In the genomic region with DNA sequence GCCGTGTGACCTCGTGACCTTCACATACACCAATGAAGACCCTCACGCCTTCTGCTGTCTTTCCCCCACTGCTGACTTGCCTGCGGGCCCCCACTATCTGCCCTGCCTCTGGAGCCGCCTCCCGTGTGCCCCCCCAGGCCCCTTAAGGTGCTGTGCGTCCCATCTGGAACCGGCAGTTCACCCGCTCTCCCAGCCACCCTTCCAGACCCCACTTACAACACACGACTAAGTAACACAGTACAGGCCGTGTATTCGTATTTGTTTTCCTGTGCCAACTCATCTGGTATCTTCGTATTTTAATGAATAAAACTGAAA, we compare ENCODE assay signal across 11 cellular contexts. TPM values are rescaled to one million over a fixed set of nuclear protein-coding genes. Genes with fewer than 3 reads are reported as not detected.
A peak's percentile ranks its signal among the peaks of the same experiment; 100 is the strongest.
DNase-seq lines count a peak whose midpoint lies in the region; ATAC-seq, FAIRE-seq and TF ChIP-seq lines count a peak whose summit lies in the region.
"Had no signal": no experiment of that assay in that cellular context is flagged by ENCODE, and none has a peak within 500 bp of the region (broad histone marks: within the 10 kb centered on the region; RNA-seq: fewer than 3 reads in every experiment).

No MANE protein-coding gene starts in this region.

- H3K9me3 Mint-ChIP-seq in activated CD4-positive, alpha-beta memory T cell treated with anti-CD3 and anti-CD28 coated beads, Interleukin-2, amount 10 ng/mL, durations not matched to agents 7 days and 5 days = peaks cover 5% of the 10 kb centered on the region
- H3K9me3 Mint-ChIP-seq in naive thymus-derived CD8-positive, alpha-beta T cell = peaks cover 0 to 5% (median 0%) of the 10 kb centered on the region in 9 donors
- H3K9me3 Mint-ChIP-seq: brain had no signal

- no peak overlapping the region for H4K8ac ChIP-seq in mesenchymal stem cell (ENCODE audit: low read length)

- no peak overlapping the region for H2BK5ac ChIP-seq in mesenchymal stem cell (ENCODE audit: low read depth, low read length, poor library complexity, severe bottlenecking)

- no peak for ATAC-seq in naive thymus-derived CD8-positive, alpha-beta T cell

- H2BK120ac ChIP-seq in mesenchymal stem cell (ENCODE audit: low read depth, low read length) = no peak overlapping the region

- H3K23ac ChIP-seq in mesenchymal stem cell (ENCODE audit: low read length in 2 of 2) = no peak overlapping the region

- POLR2A ChIA-PET in activated CD4-positive, alpha-beta memory T cell treated with anti-CD3 and anti-CD28 coated beads, Interleukin-2, amount 10 ng/mL, durations not matched to agents 7 days and 5 days (lab: Charles Lee) = interaction anchor here (0.8 to 2.2 kb wide), 8 partner anchors 13 to 484 kb away, joined by 3 to 10 read pairs (median 4); a partner anchor contains a TSS
- POLR2A ChIA-PET in naive thymus-derived CD8-positive, alpha-beta T cell (lab: Charles Lee) = interaction anchor here (0.7 to 6.5 kb wide), 6 partner anchors 15 to 424 kb away, joined by 3 to 43 read pairs (median 11); a partner anchor contains a TSS

- H3K9ac ChIP-seq in BLaER1 treated with 17β-estradiol and CSF1 and Interleukin-3, amounts not matched to agents 10 nM and 100 nM = peak overlapping the region in 6 of 11 experiments; percentile 2 to 78 (median 70); a peak in 10 of 22 replicates
- no peak overlapping the region for H3K9ac ChIP-seq in mesenchymal stem cell (ENCODE audit: low read length)

- H3K18ac ChIP-seq in mesenchymal stem cell (ENCODE audit: low read depth in 1 of 2, low read length in 2 of 2) = no peak overlapping the region

- peaks cover 59% of the 10 kb centered on the region for H3K4me1 Mint-ChIP-seq in activated CD4-positive, alpha-beta memory T cell treated with anti-CD3 and anti-CD28 coated beads, Interleukin-2, amount 10 ng/mL, durations not matched to agents 7 days and 5 days
- H3K4me1 Mint-ChIP-seq in naive thymus-derived CD8-positive, alpha-beta T cell = peaks cover 35 to 63% (median 61%) of the 10 kb centered on the region in 4 donors
- H3K4me1 Mint-ChIP-seq: brain had no signal

- peaks cover 2% of the 10 kb centered on the region for H3K27me3 Mint-ChIP-seq in activated CD4-positive, alpha-beta memory T cell treated with anti-CD3 and anti-CD28 coated beads, Interleukin-2, amount 10 ng/mL, durations not matched to agents 7 days and 5 days
- H3K27me3 Mint-ChIP-seq in naive thymus-derived CD8-positive, alpha-beta T cell = no peaks in the 10 kb centered on the region

- H3K4me2 ChIP-seq in BLaER1 treated with 17β-estradiol and CSF1 and Interleukin-3, amounts not matched to agents 10 nM and 100 nM = peak overlapping the region; percentile 60 to 98 (median 94)
- H3K4me2 ChIP-seq in mesenchymal stem cell (ENCODE audit: low read length, poor library complexity, severe bottlenecking) = no peak overlapping the region

- peaks cover 35 to 48% (median 40%) of the 10 kb centered on the region in 11 experiments for H3K36me3 ChIP-seq in BLaER1 treated with 17β-estradiol and CSF1 and Interleukin-3, amounts not matched to agents 10 nM and 100 nM
- H3K36me3 ChIP-seq in mesenchymal stem cell (ENCODE audit: control insufficient read depth in 1 of 2, insufficient read depth in 2 of 2, low read depth in 1 of 2, low read length in 2 of 2) = peaks cover 42% of the 10 kb centered on the region in 2 experiments

- H3K27ac Mint-ChIP-seq in activated CD4-positive, alpha-beta memory T cell treated with anti-CD3 and anti-CD28 coated beads, Interleukin-2, amount 10 ng/mL, durations not matched to agents 7 days and 5 days = peak overlapping the region; percentile 94
- H3K27ac Mint-ChIP-seq in naive thymus-derived CD8-positive, alpha-beta T cell = peak overlapping the region; percentile 87 to 98 (median 92)
- H3K27ac Mint-ChIP-seq: brain had no signal

- H4K20me1 ChIP-seq in BLaER1 treated with 17β-estradiol and CSF1 and Interleukin-3, amounts not matched to agents 10 nM and 100 nM = peaks cover 0 to 96% (median 70%) of the 10 kb centered on the region in 11 experiments; a peak in 20 of 22 replicates

- no peak for FAIRE-seq in GM12891 (lab: Jason Lieb, UNC)

- H3K4me1 ChIP-seq in BLaER1 treated with 17β-estradiol and CSF1 and Interleukin-3, amounts not matched to agents 10 nM and 100 nM = peaks cover 55 to 100% (median 89%) of the 10 kb centered on the region in 10 experiments
- H3K4me1 ChIP-seq in mesenchymal stem cell (ENCODE audit: control insufficient read depth, insufficient read depth, low read depth, low read length) = peaks cover 10% of the 10 kb centered on the region

- peak overlapping the region; percentile 60 for H3K4me3 Mint-ChIP-seq in activated CD4-positive, alpha-beta memory T cell treated with anti-CD3 and anti-CD28 coated beads, Interleukin-2, amount 10 ng/mL, durations not matched to agents 7 days and 5 days
- peak overlapping the region; percentile 75 to 93 (median 84) for H3K4me3 Mint-ChIP-seq in naive thymus-derived CD8-positive, alpha-beta T cell
- H3K4me3 Mint-ChIP-seq: brain had no signal

- no peak overlapping the region for H2AFZ ChIP-seq in mesenchymal stem cell (ENCODE audit: low read depth, low read length)

- no peak overlapping the region for H2BK15ac ChIP-seq in mesenchymal stem cell (ENCODE audit: low read depth, poor library complexity, severe bottlenecking)

- H3K36me3 Mint-ChIP-seq in activated CD4-positive, alpha-beta memory T cell treated with anti-CD3 and anti-CD28 coated beads, Interleukin-2, amount 10 ng/mL, durations not matched to agents 7 days and 5 days (ENCODE audit: low read depth) = peaks cover 48% of the 10 kb centered on the region
- H3K36me3 Mint-ChIP-seq in naive thymus-derived CD8-positive, alpha-beta T cell = peaks cover 0 to 30% (median 10%) of the 10 kb centered on the region in 3 donors

- peak overlapping the region in 5 of 11 experiments; percentile 35 to 87 (median 48); a peak in 8 of 22 replicates for H3K27ac ChIP-seq in BLaER1 treated with 17β-estradiol and CSF1 and Interleukin-3, amounts not matched to agents 10 nM and 100 nM
- H3K27ac ChIP-seq in mesenchymal stem cell (ENCODE audit: low read length, poor library complexity, severe bottlenecking) = no peak overlapping the region
- H3K27ac ChIP-seq: gastrocnemius medialis, thoracic aorta had no signal

- peaks cover 0 to 95% (median 0%) of the 10 kb centered on the region in 11 experiments; a peak in 10 of 22 replicates for H3K27me3 ChIP-seq in BLaER1 treated with 17β-estradiol and CSF1 and Interleukin-3, amounts not matched to agents 10 nM and 100 nM
- H3K27me3 ChIP-seq in mesenchymal stem cell (ENCODE audit: control insufficient read depth in 1 of 2, insufficient read depth in 1 of 2, low read length in 2 of 2) = peaks cover 0 to 28% of the 10 kb centered on the region in 2 experiments

- no peak overlapping the region for H2BK12ac ChIP-seq in mesenchymal stem cell (ENCODE audit: low read length in 2 of 2)

- DNase-seq in GM12891 (ENCODE audit: insufficient read length, low spot score) (no peak), anterior cingulate cortex (lab: John Stamatoyannopoulos, UW) (no peak), mesenchymal stem cell (no peak), inferior parietal cortex (ENCODE audit: extremely low spot score) (no peak)
- DNase-seq in activated CD4-positive, alpha-beta memory T cell treated with anti-CD3 and anti-CD28 coated beads, Interleukin-2, amount 10 ng/mL, durations not matched to agents 7 days and 5 days = no peak
- DNase-seq in naive thymus-derived CD8-positive, alpha-beta T cell = no peak
- DNase-seq in activated CD4-positive, alpha-beta T cell treated with anti-CD3 and anti-CD28 coated beads for 4 hours = no peak

- peak; percentile 2; the same call in 1 of the 2 replicates for TF ChIP-seq POLR2A in GM12891 (IDR thresholded peaks at IDR 0.05; ENCODE audit: low read depth, low read length)

- CTCF ChIA-PET in activated CD4-positive, alpha-beta memory T cell treated with anti-CD3 and anti-CD28 coated beads, Interleukin-2, amount 10 ng/mL, durations not matched to agents 7 days and 5 days (lab: Charles Lee) = interaction anchor here (1.2 to 1.5 kb wide), 3 partner anchors 10 to 148 kb away, joined by 3 to 4 read pairs (median 3); no protein-coding TSS in a partner anchor

- H2AK5ac ChIP-seq in mesenchymal stem cell (ENCODE audit: low read length, severe bottlenecking) = no peak overlapping the region

- H3K79me1 ChIP-seq in mesenchymal stem cell (replicated peaks; ENCODE audit: low read length, poor library complexity, severe bottlenecking) = peaks cover 10% of the 10 kb centered on the region

- peaks cover 2 to 7% (median 4%) of the 10 kb centered on the region in 11 experiments for H3K9me3 ChIP-seq in BLaER1 treated with 17β-estradiol and CSF1 and Interleukin-3, amounts not matched to agents 10 nM and 100 nM (replicated peaks in 1 of 11)
- no peaks in the 10 kb centered on the region for H3K9me3 ChIP-seq in mesenchymal stem cell (ENCODE audit: control insufficient read depth, low read length)
- H3K9me3 ChIP-seq: gastrocnemius medialis, thoracic aorta had no signal

- WGBS in mesenchymal stem cell = 83% methylated on average over 13 of the region's 13 CpGs

- peak overlapping the region in 4 of 10 experiments; percentile 45 to 57 (median 50); a peak in 5 of 20 replicates for H3K4me3 ChIP-seq in BLaER1 treated with 17β-estradiol and CSF1 and Interleukin-3, amounts not matched to agents 10 nM and 100 nM
- peak overlapping the region in 1 of 2 experiments; percentile 15 for H3K4me3 ChIP-seq in mesenchymal stem cell (ENCODE audit: insufficient read depth in 1 of 2, low read depth in 1 of 2, low read length in 2 of 2)
- H3K4me3 ChIP-seq: gastrocnemius medialis, thoracic aorta had no signal

- no peak overlapping the region for H4K91ac ChIP-seq in mesenchymal stem cell (ENCODE audit: low read length)

- H3K14ac ChIP-seq in mesenchymal stem cell (ENCODE audit: low read length in 2 of 2) = no peak overlapping the region

- no peak overlapping the region for H3K4ac ChIP-seq in mesenchymal stem cell (ENCODE audit: low read depth in 1 of 2, low read length in 2 of 2)

TF ChIP-seq in GM12891, 5 proteins besides CTCF, POLR2A, EP300 and RAD21 (continues in another document):
- no peak for TF ChIP-seq TAF1 (IDR thresholded peaks at IDR 0.05; ENCODE audit: low read depth, low read length)

RNA-seq across cellular contexts. Expression of a gene that starts 21.7 kb away (rescaled TPM):
- 0.22 TPM for polyA plus RNA-seq in GM12891 (2012; ENCODE audit: low read depth, missing spikeins)
- 1 to 10 TPM; 2.1 to 2.2 TPM for total RNA-seq in activated CD4-positive, alpha-beta memory T cell treated with anti-CD3 and anti-CD28 coated beads, Interleukin-2, amount 10 ng/mL, durations not matched to agents 7 days and 5 days
- under 1 TPM in 1 of 2 experiments, not detected in 1; 0.14 TPM for total RNA-seq in naive thymus-derived CD8-positive, alpha-beta T cell
- polyA plus RNA-seq in naive thymus-derived CD8-positive, alpha-beta T cell = under 1 TPM in 1 of 3 donors, not detected in 2; 0.12 TPM
- not detected for polyA plus RNA-seq in mesenchymal stem cell (2013, experiment 1 of 2)
- polyA plus RNA-seq in mesenchymal stem cell (2013, experiment 2 of 2) = not detected
- total RNA-seq: gastrocnemius medialis, thoracic aorta had no signal

RNA-seq across cellular contexts. Expression of a gene that starts 28.4 kb away (rescaled TPM):
- polyA plus RNA-seq in GM12891 (2012; ENCODE audit: low read depth, missing spikeins) = 51.8 TPM
- total RNA-seq in activated CD4-positive, alpha-beta memory T cell treated with anti-CD3 and anti-CD28 coated beads, Interleukin-2, amount 10 ng/mL, durations not matched to agents 7 days and 5 days = 100 to 1,000 TPM in 1 of 2 experiments, 10 to 100 TPM in 1; 99.7 to 101 TPM
- total RNA-seq in naive thymus-derived CD8-positive, alpha-beta T cell = 10 to 100 TPM; 67.2 to 70.1 TPM
- 10 to 100 TPM; 24.9 to 66.4 (median 49.7) TPM for polyA plus RNA-seq in naive thymus-derived CD8-positive, alpha-beta T cell
- polyA plus RNA-seq in mesenchymal stem cell (2013, experiment 1 of 2) = 63.5 TPM
- polyA plus RNA-seq in mesenchymal stem cell (2013, experiment 2 of 2) = 62.4 TPM
